18 cellular contexts compared by ENCODE assay signal in the genomic region with DNA sequence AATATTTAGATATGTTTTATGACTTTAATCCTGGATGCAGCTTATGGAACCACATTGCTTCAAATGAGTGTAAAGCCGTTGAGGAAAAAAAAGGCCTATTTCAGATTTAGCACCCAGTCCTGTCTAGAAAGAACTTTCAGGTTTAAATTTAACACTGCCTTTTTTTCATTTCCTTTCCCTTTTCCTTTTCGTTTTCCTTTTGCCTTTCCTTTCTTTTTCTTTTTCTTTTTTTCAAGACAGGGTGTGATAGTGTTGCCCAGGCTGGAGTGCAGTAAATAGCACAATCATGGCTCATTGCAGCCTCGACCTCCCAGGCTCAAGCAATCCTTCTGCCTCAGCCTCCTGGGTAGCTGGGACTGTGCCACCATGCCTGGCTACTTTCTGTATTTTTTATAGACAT. TPM values are rescaled to one million over a fixed set of nuclear protein-coding genes. Genes with fewer than 3 reads are reported as not detected.
"Had no signal": no experiment of that assay in that cellular context is flagged by ENCODE, and none has a peak within 500 bp of the region (broad histone marks: within the 10 kb centered on the region; RNA-seq: fewer than 3 reads in every experiment).

No MANE protein-coding gene starts in this region.

- DNase-seq: activated B cell treated with CpG ODN at 0.5 μM for 24 hours; activated CD4-positive, alpha-beta T cell treated with anti-CD3 and anti-CD28 coated beads, Interleukin-2, amount 50 U/mL, for 1 hour; adrenal gland; left lung; mammary epithelial cell; nephron progenitor cell; occipital lobe; right cardiac atrium; small intestine; stimulated activated CD4-positive, alpha-beta T cell treated with anti-CD3 and anti-CD28 coated beads, Interleukin-4, amount 100 ng/mL, for 24 hours; stimulated activated naive CD4-positive, alpha-beta T cell had no signal

- H3K27me3 Mint-ChIP-seq: activated B cell treated with CpG ODN at 0.5 μM for 24 hours, type B pancreatic cell had no signal

- H3K9me3 Mint-ChIP-seq: activated B cell treated with CpG ODN at 0.5 μM for 24 hours, nephron progenitor cell, type B pancreatic cell had no signal

- H3K4me3 ChIP-seq: adrenal gland, left lung, prostate gland had no signal

- ATAC-seq: esophagus mucosa, left lung, right cardiac atrium had no signal

- H3K36me3 ChIP-seq: prostate gland had no signal

- H3K9me3 ChIP-seq: adrenal gland, left lung, prostate gland had no signal

- H3K4me3 Mint-ChIP-seq: activated B cell treated with CpG ODN at 0.5 μM for 24 hours, nephron progenitor cell, type B pancreatic cell had no signal

- H3K4me1 Mint-ChIP-seq: nephron progenitor cell had no signal

- FAIRE-seq: colon, islet of Langerhans, small intestine, TTC549 had no signal

- H3K27me3 ChIP-seq: adrenal gland, left lung had no signal

- H3K4me1 ChIP-seq: prostate gland had no signal

- H3K27ac ChIP-seq: adrenal gland, left lung, prostate gland had no signal

- H3K27ac Mint-ChIP-seq: activated B cell treated with CpG ODN at 0.5 μM for 24 hours, nephron progenitor cell, type B pancreatic cell had no signal

RNA-seq across cellular contexts. Expression of gene ANKRD40CL, which starts 32.0 kb away (rescaled TPM):
- total RNA-seq: adrenal gland; esophagus mucosa; left lung; mammary epithelial cell; occipital lobe; prostate gland; right cardiac atrium; T-helper 2 cell treated with Interferon-gamma antibody and Interleukin-4, amounts not matched to agents 100 ng/mL and 5 ng/mL, for 36 hours had no signal
- polyA plus RNA-seq: adrenal gland, mammary epithelial cell, right cardiac atrium had no signal
